Comparison of ENCODE assay signal across 24 cellular contexts in the genomic region with DNA sequence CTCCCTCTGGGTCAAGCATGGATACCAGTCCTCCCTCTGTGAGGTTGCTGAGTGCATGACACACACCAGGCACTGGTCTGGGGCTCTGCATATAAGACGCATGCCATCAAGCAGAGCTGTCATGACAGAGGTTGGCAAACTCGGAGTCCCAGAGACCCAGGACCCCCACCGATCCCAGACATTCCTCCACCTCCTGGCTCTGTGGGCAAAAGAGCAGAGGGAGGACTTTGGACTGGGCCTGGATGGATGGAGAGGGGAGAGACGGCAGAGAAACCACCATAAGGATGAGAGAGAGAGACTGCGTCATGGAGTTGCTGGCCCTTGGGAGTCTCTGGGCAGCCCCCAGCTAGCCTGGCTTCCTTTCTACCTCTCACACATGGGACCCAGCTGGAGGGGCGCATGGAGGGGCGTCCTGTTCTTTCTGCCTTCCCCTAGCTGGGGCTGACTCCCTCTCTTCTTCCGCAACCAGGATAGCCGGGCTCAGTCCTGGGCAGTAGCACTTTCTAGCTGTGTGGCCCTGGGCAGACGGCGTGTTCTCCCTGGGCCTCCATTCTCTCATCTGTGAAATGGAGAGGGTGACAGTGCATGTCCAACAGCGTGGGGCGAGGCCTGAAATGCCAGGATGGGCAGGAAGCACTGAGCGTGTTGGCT. TPM values are rescaled to one million over a fixed set of nuclear protein-coding genes. Genes with fewer than 3 reads are reported as not detected.
A peak's percentile ranks its signal among the peaks of the same experiment; 100 is the strongest.
DNase-seq lines count a peak whose midpoint lies in the region; ATAC-seq, FAIRE-seq and TF ChIP-seq lines count a peak whose summit lies in the region.
"Had no signal": no experiment of that assay in that cellular context is flagged by ENCODE, and none has a peak within 500 bp of the region (broad histone marks: within the 10 kb centered on the region; RNA-seq: fewer than 3 reads in every experiment).

No MANE protein-coding gene starts in this region.

- H3K79me2 ChIP-seq in smooth muscle cell (ENCODE audit: low read depth): no peaks in the 10 kb centered on the region

- WGBS in right lobe of liver (ENCODE audit: insufficient coverage, low coverage, low lambda C conversion rate, missing lambda C conversion rate): 24% methylated on average over 4 of the region's 14 CpGs
- 92% methylated on average over 14 of the region's 14 CpGs for WGBS in smooth muscle cell (ENCODE audit: low lambda C conversion rate)

- H4K20me1 ChIP-seq in smooth muscle cell (ENCODE audit: low read depth): no peaks in the 10 kb centered on the region

- no peak overlapping the region for H3K9ac ChIP-seq in smooth muscle cell (ENCODE audit: low read depth)

- no peak for TF ChIP-seq CTCF in right lobe of liver (IDR thresholded peaks at IDR 0.05)
- TF ChIP-seq CTCF in smooth muscle cell (IDR thresholded peaks at IDR 0.05; ENCODE audit: borderline replicate concordance, insufficient read depth, poor library complexity, severe bottlenecking): no peak

- peaks cover 34% of the 10 kb centered on the region for H3K4me1 Mint-ChIP-seq in activated naive CD8-positive, alpha-beta T cell (ENCODE audit: low read depth)
- H3K4me1 Mint-ChIP-seq in activated naive CD8-positive, alpha-beta T cell treated with anti-CD3 and anti-CD28 coated beads for 36 hours: peaks cover 26% of the 10 kb centered on the region
- H3K4me1 Mint-ChIP-seq in dendritic cell treated with granulocyte-macrophage colony-stimulating factor and Interleukin-4, amounts not matched to agents 40 ng/mL and 50 ng/mL, for 4 days (ENCODE audit: low read depth): peaks cover 39% of the 10 kb centered on the region

- no peak overlapping the region for H3K4me2 ChIP-seq in smooth muscle cell

- peak overlapping the region; percentile 54 to 81 (median 81) for H3K4me3 ChIP-seq in right lobe of liver
- H3K4me3 ChIP-seq in smooth muscle cell: peak overlapping the region; percentile 23
- H3K4me3 ChIP-seq: GM12878, HAP-1, testis, uterus had no signal

- H3K27ac ChIP-seq in right lobe of liver: peak overlapping the region; percentile 7 to 97 (median 66)
- no peak overlapping the region for H3K27ac ChIP-seq in smooth muscle cell (ENCODE audit: low read depth)
- H3K27ac ChIP-seq: testis, uterus had no signal

- no peaks in the 10 kb centered on the region for H3K36me3 Mint-ChIP-seq in activated naive CD8-positive, alpha-beta T cell
- no peaks in the 10 kb centered on the region for H3K36me3 Mint-ChIP-seq in activated naive CD8-positive, alpha-beta T cell treated with anti-CD3 and anti-CD28 coated beads for 36 hours
- H3K36me3 Mint-ChIP-seq in dendritic cell treated with granulocyte-macrophage colony-stimulating factor and Interleukin-4, amounts not matched to agents 40 ng/mL and 50 ng/mL, for 4 days (ENCODE audit: low read depth): no peaks in the 10 kb centered on the region
- H3K36me3 Mint-ChIP-seq: stimulated activated naive B cell treated with anti-CD40 and anti-IgM and Interleukin-4, amounts not matched to agents 10 μg/mL and 1 μg/mL and 100 μg/mL, for 72 hours had no signal

- H3K27me3 Mint-ChIP-seq in activated naive CD8-positive, alpha-beta T cell: no peaks in the 10 kb centered on the region
- H3K27me3 Mint-ChIP-seq in activated naive CD8-positive, alpha-beta T cell treated with anti-CD3 and anti-CD28 coated beads for 36 hours: peaks cover 6% of the 10 kb centered on the region
- peaks cover 68% of the 10 kb centered on the region for H3K27me3 Mint-ChIP-seq in dendritic cell treated with granulocyte-macrophage colony-stimulating factor and Interleukin-4, amounts not matched to agents 40 ng/mL and 50 ng/mL, for 4 days

- peaks cover 0 to 60% (median 25%) of the 10 kb centered on the region in 4 donors for H3K4me1 ChIP-seq in right lobe of liver
- no peaks in the 10 kb centered on the region for H3K4me1 ChIP-seq in smooth muscle cell (ENCODE audit: low read depth)
- H3K4me1 ChIP-seq: HAP-1 had no signal

- H3K36me3 ChIP-seq in right lobe of liver: no peaks in the 10 kb centered on the region
- no peaks in the 10 kb centered on the region for H3K36me3 ChIP-seq in smooth muscle cell (ENCODE audit: low read depth)
- H3K36me3 ChIP-seq: HAP-1, uterus had no signal

- H3K27me3 ChIP-seq in right lobe of liver: no peaks in the 10 kb centered on the region
- no peaks in the 10 kb centered on the region for H3K27me3 ChIP-seq in smooth muscle cell (ENCODE audit: low read depth)
- H3K27me3 ChIP-seq: testis, uterus had no signal

- no peak for TF ChIP-seq POLR2A in right lobe of liver (IDR thresholded peaks at IDR 0.05)

- H3F3A ChIP-seq in smooth muscle cell (ENCODE audit: low read depth): no peaks in the 10 kb centered on the region

- no peaks in the 10 kb centered on the region for H3K9me3 ChIP-seq in right lobe of liver
- no peaks in the 10 kb centered on the region for H3K9me3 ChIP-seq in smooth muscle cell (replicated peaks; ENCODE audit: low read depth)
- H3K9me3 ChIP-seq: HAP-1, testis, uterus had no signal

- H3K27ac Mint-ChIP-seq in activated naive CD8-positive, alpha-beta T cell: no peak overlapping the region
- H3K27ac Mint-ChIP-seq in activated naive CD8-positive, alpha-beta T cell treated with anti-CD3 and anti-CD28 coated beads for 36 hours: no peak overlapping the region
- peak overlapping the region; percentile 1 for H3K27ac Mint-ChIP-seq in dendritic cell treated with granulocyte-macrophage colony-stimulating factor and Interleukin-4, amounts not matched to agents 40 ng/mL and 50 ng/mL, for 4 days
- H3K27ac Mint-ChIP-seq: activated T-helper 2 cell treated with anti-CD3 and anti-CD28 coated beads, Interferon-gamma antibody, Interleukin-2, Interleukin-4, amounts not matched to agents 10 μg/mL and 5 μg/mL and 100 μg/mL, durations not matched to agents 14 hours and 24 hours and 36 hours; T-helper 1 cell treated with Interleukin-12 subunit alpha and Interleukin-12 subunit beta and Interleukin-4 antibody, amounts not matched to agents 30 μg/mL and 1 μg/mL, for 36 hours had no signal

- no peak overlapping the region for H2AFZ ChIP-seq in smooth muscle cell (ENCODE audit: low read depth)

- DNase-seq in activated naive CD8-positive, alpha-beta T cell treated with anti-CD3 and anti-CD28 coated beads for 36 hours: no peak
- DNase-seq in right lobe of liver (no peak), smooth muscle cell (lab: John Stamatoyannopoulos, UW; ENCODE audit: unreplicated experiment) (no peak), frontal cortex (ENCODE audit: low spot score in 2 of 2) (no peak), activated gamma-delta T cell (lab: John Stamatoyannopoulos, UW) (no peak), cerebellum (ENCODE audit: low spot score) (no peak)
- DNase-seq: effector memory CD4-positive, alpha-beta T cell; islet precursor cell; NCI-H1048; NCI-H187; NCI-H526; stimulated activated CD4-positive, alpha-beta T cell treated with anti-CD3 and anti-CD28 coated beads, Interleukin-4, amount 100 ng/mL, for 1 hour; stimulated activated naive B cell treated with anti-CD40 and anti-IgM and Interleukin-4, amounts not matched to agents 10 μg/mL and 1 μg/mL and 100 μg/mL, for 72 hours; testis; uterus had no signal

- H3K4me3 Mint-ChIP-seq in activated naive CD8-positive, alpha-beta T cell: peak overlapping the region; percentile 3
- no peak overlapping the region for H3K4me3 Mint-ChIP-seq in activated naive CD8-positive, alpha-beta T cell treated with anti-CD3 and anti-CD28 coated beads for 36 hours
- no peak overlapping the region for H3K4me3 Mint-ChIP-seq in dendritic cell treated with granulocyte-macrophage colony-stimulating factor and Interleukin-4, amounts not matched to agents 40 ng/mL and 50 ng/mL, for 4 days
- H3K4me3 Mint-ChIP-seq: stimulated activated naive B cell treated with anti-CD40 and anti-IgM and Interleukin-4, amounts not matched to agents 10 μg/mL and 1 μg/mL and 100 μg/mL, for 72 hours; T-helper 1 cell treated with Interleukin-12 subunit alpha and Interleukin-12 subunit beta and Interleukin-4 antibody, amounts not matched to agents 30 μg/mL and 1 μg/mL, for 36 hours had no signal

- H3K9me3 Mint-ChIP-seq in activated naive CD8-positive, alpha-beta T cell (ENCODE audit: low read depth): no peaks in the 10 kb centered on the region
- no peaks in the 10 kb centered on the region for H3K9me3 Mint-ChIP-seq in activated naive CD8-positive, alpha-beta T cell treated with anti-CD3 and anti-CD28 coated beads for 36 hours
- H3K9me3 Mint-ChIP-seq in dendritic cell treated with granulocyte-macrophage colony-stimulating factor and Interleukin-4, amounts not matched to agents 40 ng/mL and 50 ng/mL, for 4 days: no peaks in the 10 kb centered on the region
- H3K9me3 Mint-ChIP-seq: activated T-helper 2 cell treated with anti-CD3 and anti-CD28 coated beads, Interferon-gamma antibody, Interleukin-2, Interleukin-4, amounts not matched to agents 10 μg/mL and 5 μg/mL and 100 μg/mL, durations not matched to agents 14 hours and 24 hours and 36 hours; stimulated activated naive B cell treated with anti-CD40 and anti-IgM and Interleukin-4, amounts not matched to agents 10 μg/mL and 1 μg/mL and 100 μg/mL, for 72 hours; T-helper 1 cell treated with Interleukin-12 subunit alpha and Interleukin-12 subunit beta and Interleukin-4 antibody, amounts not matched to agents 30 μg/mL and 1 μg/mL, for 36 hours had no signal

- no peak for FAIRE-seq in frontal cortex (lab: Jason Lieb, UNC)
- FAIRE-seq: A204.1, GM12878 had no signal

- intact Hi-C loops in dendritic cell treated with granulocyte-macrophage colony-stimulating factor and Interleukin-4, amounts not matched to agents 40 ng/mL and 50 ng/mL, for 4 days (cut with micrococcal nuclease): loop anchor here (10.0 kb wide), 1 partner anchor 52 kb away; no protein-coding TSS in a partner anchor
- intact Hi-C loops in right lobe of liver (cut with DNase I): loop anchor here in 1 of 2 donors (5.0 kb wide), 1 partner anchor 94 kb away; a partner anchor contains a TSS

- ATAC-seq in right lobe of liver: no peak
- ATAC-seq: GM12878; stimulated activated naive B cell treated with anti-CD40 and anti-IgM and Interleukin-4, amounts not matched to agents 10 μg/mL and 1 μg/mL and 100 μg/mL, for 72 hours had no signal

RNA-seq across cellular contexts. Expression of a gene that starts 1.6 kb away (rescaled TPM):
- total RNA-seq in activated naive CD8-positive, alpha-beta T cell treated with anti-CD3 and anti-CD28 coated beads for 36 hours: under 1 TPM in 1 of 2 experiments, not detected in 1; 0.31 TPM
- total RNA-seq in right lobe of liver (100 to 1,000 TPM; 285 to 486 (median 374) TPM), smooth muscle cell (1.9 and 4.1 TPM in 2 replicates), frontal cortex (not detected), cerebellum (0.27 TPM)
- 1.3 and 6.6 TPM in 2 replicates for polyA plus RNA-seq in smooth muscle cell
- total RNA-seq: Daoy had no signal
- polyA plus RNA-seq: BJ had no signal

RNA-seq across cellular contexts. Expression of a gene that starts 12.8 kb away (rescaled TPM):
- under 1 TPM; 0.45 to 0.98 TPM for total RNA-seq in activated naive CD8-positive, alpha-beta T cell treated with anti-CD3 and anti-CD28 coated beads for 36 hours
- total RNA-seq in right lobe of liver (1 to 10 TPM; 2.6 to 4.9 (median 3.6) TPM), smooth muscle cell (0.99 and 3.3 TPM in 2 replicates), frontal cortex (0.82 TPM), cerebellum (7.5 TPM)
- polyA plus RNA-seq in smooth muscle cell: 2.2 and 4.6 TPM in 2 replicates

RNA-seq across cellular contexts. Expression of a gene that starts 43.0 kb away (rescaled TPM):
- 100 to 1,000 TPM; 135 to 140 TPM for total RNA-seq in activated naive CD8-positive, alpha-beta T cell treated with anti-CD3 and anti-CD28 coated beads for 36 hours
- total RNA-seq in right lobe of liver (10 to 100 TPM; 10.4 to 34.8 (median 15.4) TPM), smooth muscle cell (19.4 and 27.6 TPM in 2 replicates), frontal cortex (29.3 TPM), cerebellum (50.0 TPM)
- 59.6 and 74.1 TPM in 2 replicates for polyA plus RNA-seq in smooth muscle cell

Comparison
In these comparisons a context has a peak if more than half of its experiments do, and no peak if none do; other contexts are left out.
1. RNA of a gene that starts 1.6 kb away (total RNA-seq): 285 to 486 TPM in right lobe of liver; 1.9 to 4.1 TPM in smooth muscle cell, 0.31 TPM in activated naive CD8-positive, alpha-beta T cell treated with anti-CD3 and anti-CD28 coated beads for 36 hours, 0.27 TPM in cerebellum (single experiment) and not detected in frontal cortex (single experiment); every median in the first group is over 10 times any median in the second.